ENCODE assay signal across 18 cellular contexts in genomic region chr1:87799451-87799850, GRCh38.
DNase-seq lines count a peak whose midpoint lies in the region; ATAC-seq and TF ChIP-seq lines count a peak whose summit lies in the region.
"Had no signal": no experiment of that assay in that cellular context is flagged by ENCODE, and none has a peak within 500 bp of the region (broad histone marks: within the 10 kb centered on the region; RNA-seq: fewer than 3 reads in every experiment).

No MANE protein-coding gene starts in this region.

- no peaks in the 10 kb centered on the region for H3K9me3 ChIP-seq in hepatocyte (ENCODE audit: low read depth)
- no peaks in the 10 kb centered on the region for H3K9me3 ChIP-seq in smooth muscle cell (replicated peaks; ENCODE audit: low read depth)
- H3K9me3 ChIP-seq: BLaER1, HAP-1 had no signal

- H3K27ac ChIP-seq in hepatocyte, result peak overlapping the region; percentile 52
- peak overlapping the region; percentile 74 for H3K27ac ChIP-seq in smooth muscle cell (ENCODE audit: low read depth)
- H3K27ac ChIP-seq: BLaER1, HL-60 had no signal

- peaks cover 67% of the 10 kb centered on the region for H3K4me1 Mint-ChIP-seq in Calu3 (ENCODE audit: low read depth, unreplicated experiment)
- peaks cover 21% of the 10 kb centered on the region for H3K4me1 Mint-ChIP-seq in nephron progenitor cell
- H3K4me1 Mint-ChIP-seq in naive thymus-derived CD8-positive, alpha-beta T cell, result no peaks in the 10 kb centered on the region
- H3K4me1 Mint-ChIP-seq: CD14-positive monocyte; CD4-positive, alpha-beta memory T cell had no signal

- no peak for ATAC-seq in naive thymus-derived CD8-positive, alpha-beta T cell
- ATAC-seq in HG02981 (IDR thresholded peaks at IDR 0.05; ENCODE audit: unreplicated experiment), result no peak
- ATAC-seq: GM12878 had no signal

- H3K79me2 ChIP-seq in hepatocyte (no peaks in the 10 kb centered on the region), smooth muscle cell (ENCODE audit: low read depth) (no peaks in the 10 kb centered on the region)

- peaks cover 3% of the 10 kb centered on the region for H3K9me3 Mint-ChIP-seq in Calu3 (ENCODE audit: low read depth, unreplicated experiment)
- H3K9me3 Mint-ChIP-seq in nephron progenitor cell, result peaks cover 9% of the 10 kb centered on the region
- no peaks in the 10 kb centered on the region for H3K9me3 Mint-ChIP-seq in naive thymus-derived CD8-positive, alpha-beta T cell
- H3K9me3 Mint-ChIP-seq: CD4-positive, alpha-beta memory T cell had no signal

- peak overlapping the region; percentile 34 for H2AFZ ChIP-seq in hepatocyte
- peak overlapping the region; percentile 18 for H2AFZ ChIP-seq in smooth muscle cell (ENCODE audit: low read depth)

- H3K36me3 ChIP-seq in hepatocyte (replicated peaks; ENCODE audit: insufficient read depth, low read depth), result no peaks in the 10 kb centered on the region
- no peaks in the 10 kb centered on the region for H3K36me3 ChIP-seq in smooth muscle cell (ENCODE audit: low read depth)
- H3K36me3 ChIP-seq: BLaER1, HAP-1 had no signal

- CTCF ChIA-PET in Calu3 (lab: Charles Lee), result no interaction called here

- H3K27me3 Mint-ChIP-seq in Calu3 (ENCODE audit: unreplicated experiment), result no peaks in the 10 kb centered on the region
- no peaks in the 10 kb centered on the region for H3K27me3 Mint-ChIP-seq in nephron progenitor cell (ENCODE audit: low read depth, poor library complexity)
- peaks cover 0 to 13% (median 9%) of the 10 kb centered on the region in 5 donors for H3K27me3 Mint-ChIP-seq in naive thymus-derived CD8-positive, alpha-beta T cell

- no peaks in the 10 kb centered on the region for H3K27me3 ChIP-seq in hepatocyte
- H3K27me3 ChIP-seq in smooth muscle cell (ENCODE audit: low read depth), result no peaks in the 10 kb centered on the region
- H3K27me3 ChIP-seq: BLaER1 had no signal

- H3F3A ChIP-seq in smooth muscle cell (ENCODE audit: low read depth), result no peaks in the 10 kb centered on the region

- H3K4me3 Mint-ChIP-seq in Calu3 (ENCODE audit: low read depth, unreplicated experiment), result no peak overlapping the region
- H3K4me3 Mint-ChIP-seq in nephron progenitor cell, result no peak overlapping the region
- H3K4me3 Mint-ChIP-seq in naive thymus-derived CD8-positive, alpha-beta T cell, result no peak overlapping the region
- H3K4me3 Mint-ChIP-seq: CD14-positive monocyte; CD4-positive, alpha-beta memory T cell had no signal

- peaks cover 8% of the 10 kb centered on the region for H3K36me3 Mint-ChIP-seq in Calu3 (ENCODE audit: insufficient read depth, unreplicated experiment)
- no peaks in the 10 kb centered on the region for H3K36me3 Mint-ChIP-seq in nephron progenitor cell (ENCODE audit: low read depth)
- no peaks in the 10 kb centered on the region for H3K36me3 Mint-ChIP-seq in naive thymus-derived CD8-positive, alpha-beta T cell
- H3K36me3 Mint-ChIP-seq: CD14-positive monocyte; CD4-positive, alpha-beta memory T cell had no signal

- DNase-seq in Calu3, result no peak
- DNase-seq in amniotic epithelial cell (ENCODE audit: low read depth), result peak; percentile 69
- DNase-seq in hepatocyte (ENCODE audit: low spot score), result no peak
- DNase-seq in smooth muscle cell (lab: John Stamatoyannopoulos, UW; ENCODE audit: unreplicated experiment), result no peak
- DNase-seq in nephron progenitor cell, result no peak
- DNase-seq in naive thymus-derived CD8-positive, alpha-beta T cell, result no peak
- DNase-seq: 8988T; CD4-positive, alpha-beta memory T cell; DMS 273 treated with DMSO at 0.1 percent for 48 hours; DMS53; DND-41; EL had no signal

- H3K9me2 ChIP-seq in hepatocyte (replicated peaks; ENCODE audit: insufficient read depth), result no peaks in the 10 kb centered on the region

- intact Hi-C loops in Calu3 (cut with micrococcal nuclease; ENCODE audit: unreplicated experiment), result loop anchor here (5.0 to 10.0 kb wide), 5 partner anchors 68 to 467 kb away; no protein-coding TSS in a partner anchor

- 75% methylated on average over 7 of the region's 7 CpGs for WGBS in hepatocyte (ENCODE audit: low lambda C conversion rate, missing lambda C conversion rate)
- WGBS in smooth muscle cell (ENCODE audit: low lambda C conversion rate), result 40% methylated on average over 7 of the region's 7 CpGs

- peak overlapping the region; percentile 16 for H3K9ac ChIP-seq in smooth muscle cell (ENCODE audit: low read depth)
- H3K9ac ChIP-seq: BLaER1 had no signal

- peak overlapping the region; percentile 14 for H3K27ac Mint-ChIP-seq in Calu3 (ENCODE audit: unreplicated experiment)
- H3K27ac Mint-ChIP-seq in nephron progenitor cell, result no peak overlapping the region
- H3K27ac Mint-ChIP-seq in naive thymus-derived CD8-positive, alpha-beta T cell, result no peak overlapping the region
- H3K27ac Mint-ChIP-seq: CD14-positive monocyte; CD4-positive, alpha-beta memory T cell had no signal

- BruUV-seq in Calu3 (replicated peaks; lab: Mats Ljungman, UMichigan), result no TSS peak

- H3K4me1 ChIP-seq in hepatocyte (ENCODE audit: insufficient read depth) (peaks cover 43% of the 10 kb centered on the region), smooth muscle cell (ENCODE audit: low read depth) (no peaks in the 10 kb centered on the region)
- H3K4me1 ChIP-seq: BLaER1, HAP-1 had no signal

- H4K20me1 ChIP-seq in hepatocyte (ENCODE audit: insufficient read depth, poor library complexity, severe bottlenecking) (no peaks in the 10 kb centered on the region), smooth muscle cell (ENCODE audit: low read depth) (no peaks in the 10 kb centered on the region)
- H4K20me1 ChIP-seq: BLaER1 had no signal

- TF ChIP-seq CTCF in Calu3 (IDR thresholded peaks at IDR 0.05; ENCODE audit: unreplicated experiment), result no peak
- TF ChIP-seq CTCF in hepatocyte (IDR thresholded peaks at IDR 0.05; ENCODE audit: poor library complexity), result no peak
- TF ChIP-seq CTCF in smooth muscle cell (IDR thresholded peaks at IDR 0.05; ENCODE audit: borderline replicate concordance, insufficient read depth, poor library complexity, severe bottlenecking), result no peak
- TF ChIP-seq CTCF in nephron progenitor cell (IDR thresholded peaks at IDR 0.05), result no peak

- H3K4me3 ChIP-seq in hepatocyte (no peak overlapping the region), smooth muscle cell (no peak overlapping the region)
- H3K4me3 ChIP-seq: BLaER1, GM12878, HAP-1 had no signal

- POLR2A ChIA-PET in naive thymus-derived CD8-positive, alpha-beta T cell (lab: Charles Lee), result no interaction called here

- H3K4me2 ChIP-seq in hepatocyte (no peak overlapping the region), smooth muscle cell (peak overlapping the region; percentile 53)
- H3K4me2 ChIP-seq: BLaER1 had no signal
